36 cellular contexts compared by ENCODE assay signal in the genomic region with DNA sequence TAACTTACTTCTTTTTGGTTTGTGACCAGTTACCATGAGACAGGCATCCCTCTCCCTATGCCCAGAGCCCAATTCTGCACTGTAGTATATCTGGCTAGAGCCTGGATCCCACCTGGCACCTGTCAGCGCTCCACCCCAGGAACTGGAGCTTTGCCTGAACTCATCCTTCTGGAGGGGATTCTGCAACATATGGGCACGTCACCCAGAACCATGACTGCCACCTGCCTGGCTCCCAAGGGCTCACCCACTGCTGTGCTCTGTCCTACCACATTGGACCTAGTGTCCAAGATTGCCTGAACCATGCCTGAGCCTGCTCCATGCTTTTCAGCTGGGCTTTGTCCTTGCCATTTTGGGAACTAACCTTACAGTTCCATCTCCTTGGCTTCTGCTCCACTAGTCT. TPM values are rescaled to one million over a fixed set of nuclear protein-coding genes. Genes with fewer than 3 reads are reported as not detected.
"Had no signal": no experiment of that assay in that cellular context is flagged by ENCODE, and none has a peak within 500 bp of the region (broad histone marks: within the 10 kb centered on the region; RNA-seq: fewer than 3 reads in every experiment).

No MANE protein-coding gene starts in this region.

- H3K27ac Mint-ChIP-seq: activated B cell treated with CpG ODN at 0.5 μM for 24 hours; activated CD4-positive, alpha-beta memory T cell treated with anti-CD3 and anti-CD28 coated beads for 36 hours; activated CD4-positive, alpha-beta T cell treated with anti-CD3 and anti-CD28 coated beads, Interleukin-2, amount 10 ng/mL, durations not matched to agents 24 days and 14 days; activated CD8-positive, alpha-beta T cell treated with anti-CD3 and anti-CD28 coated beads for 36 hours; activated naive CD4-positive, alpha-beta T cell treated with anti-CD3 and anti-CD28 coated beads for 36 hours; activated naive CD4-positive, alpha-beta T cell treated with anti-CD3 and anti-CD28 coated beads, Interleukin-2, amount 50 U/mL, for 24 hours; activated naive CD8-positive, alpha-beta T cell; activated naive CD8-positive, alpha-beta T cell treated with anti-CD3 and anti-CD28 coated beads, Interleukin-2, amount 10 ng/mL, durations not matched to agents 7 days and 5 days; activated naive CD8-positive, alpha-beta T cell treated with anti-CD3 and anti-CD28 coated beads, Interleukin-2, amount 50 U/mL, for 24 hours; activated T-cell treated with anti-CD3 and anti-CD28 coated beads, Interleukin-2, amount 50 U/mL, for 72 hours; activated T-helper 1 cell treated with anti-CD3 and anti-CD28 coated beads, Interleukin-12 subunit alpha, Interleukin-12 subunit beta, Interleukin-2, Interleukin-4 antibody, amounts not matched to agents 30 ng/mL and 10 ng/mL and 1 ng/mL, durations not matched to agents 14 hours and 24 hours and 36 hours; activated T-helper 17 cell treated with anti-CD3 and anti-CD28 coated beads, Interleukin-2, amount 50 U/mL, for 72 hours; brain; T-cell; T-helper 2 cell treated with Interferon-gamma antibody and Interleukin-4, amounts not matched to agents 5 μg/mL and 100 μg/mL, for 36 hours had no signal

- H3K36me3 Mint-ChIP-seq: activated CD4-positive, alpha-beta memory T cell treated with anti-CD3 and anti-CD28 coated beads for 36 hours; activated naive CD4-positive, alpha-beta T cell treated with anti-CD3 and anti-CD28 coated beads, Interleukin-2, amount 50 U/mL, for 24 hours; activated naive CD8-positive, alpha-beta T cell; activated naive CD8-positive, alpha-beta T cell treated with anti-CD3 and anti-CD28 coated beads, Interleukin-2, amount 10 ng/mL, durations not matched to agents 7 days and 5 days; brain; T-cell had no signal

- H3K4me3 ChIP-seq: ascending aorta, cardiac muscle cell had no signal

- H3K27ac ChIP-seq: ascending aorta, cardiac muscle cell, VCaP had no signal

- H3K9me3 ChIP-seq: ascending aorta had no signal

- ATAC-seq: activated CD8-positive, alpha-beta T cell treated with anti-CD3 and anti-CD28 coated beads for 36 hours; activated naive CD8-positive, alpha-beta T cell treated with anti-CD3 and anti-CD28 coated beads, Interleukin-2, amount 50 U/mL, for 24 hours; activated T-cell treated with anti-CD3 and anti-CD28 coated beads, Interleukin-2, amount 50 U/mL, for 4 hours; activated T-cell treated with anti-CD3 and anti-CD28 coated beads, Interleukin-2, amount 50 U/mL, for 72 hours; activated T-helper 17 cell treated with anti-CD3 and anti-CD28 coated beads, Interleukin-2, amount 50 U/mL, for 72 hours; T-cell had no signal

- H3K4me1 ChIP-seq: ascending aorta had no signal

- H3K27me3 ChIP-seq: ascending aorta, cardiac muscle cell had no signal

- H3K4me3 Mint-ChIP-seq: activated B cell treated with CpG ODN at 0.5 μM for 24 hours; activated CD4-positive, alpha-beta memory T cell treated with anti-CD3 and anti-CD28 coated beads for 36 hours; activated CD4-positive, alpha-beta T cell treated with anti-CD3 and anti-CD28 coated beads, Interleukin-2, amount 10 ng/mL, durations not matched to agents 24 days and 14 days; activated CD8-positive, alpha-beta T cell treated with anti-CD3 and anti-CD28 coated beads for 36 hours; activated naive CD4-positive, alpha-beta T cell treated with anti-CD3 and anti-CD28 coated beads for 36 hours; activated naive CD4-positive, alpha-beta T cell treated with anti-CD3 and anti-CD28 coated beads, Interleukin-2, amount 50 U/mL, for 24 hours; activated naive CD8-positive, alpha-beta T cell; activated naive CD8-positive, alpha-beta T cell treated with anti-CD3 and anti-CD28 coated beads, Interleukin-2, amount 10 ng/mL, durations not matched to agents 7 days and 5 days; activated naive CD8-positive, alpha-beta T cell treated with anti-CD3 and anti-CD28 coated beads, Interleukin-2, amount 50 U/mL, for 24 hours; activated T-cell treated with anti-CD3 and anti-CD28 coated beads, Interleukin-2, amount 50 U/mL, for 4 hours; activated T-cell treated with anti-CD3 and anti-CD28 coated beads, Interleukin-2, amount 50 U/mL, for 72 hours; activated T-helper 1 cell treated with anti-CD3 and anti-CD28 coated beads, Interleukin-12 subunit alpha, Interleukin-12 subunit beta, Interleukin-2, Interleukin-4 antibody, amounts not matched to agents 30 ng/mL and 10 ng/mL and 1 ng/mL, durations not matched to agents 14 hours and 24 hours and 36 hours; activated T-helper 17 cell treated with anti-CD3 and anti-CD28 coated beads, Interleukin-2, amount 50 U/mL, for 72 hours; brain; central memory CD8-positive, alpha-beta T cell; T-cell; T-helper 2 cell treated with Interferon-gamma antibody and Interleukin-4, amounts not matched to agents 5 μg/mL and 100 μg/mL, for 36 hours had no signal

- H3K4me1 Mint-ChIP-seq: activated B cell treated with CpG ODN at 0.5 μM for 24 hours; activated CD4-positive, alpha-beta T cell treated with anti-CD3 and anti-CD28 coated beads, Interleukin-2, amount 10 ng/mL, durations not matched to agents 24 days and 14 days; activated naive CD4-positive, alpha-beta T cell treated with anti-CD3 and anti-CD28 coated beads, Interleukin-2, amount 50 U/mL, for 24 hours; activated naive CD8-positive, alpha-beta T cell treated with anti-CD3 and anti-CD28 coated beads, Interleukin-2, amount 10 ng/mL, durations not matched to agents 7 days and 5 days; activated naive CD8-positive, alpha-beta T cell treated with anti-CD3 and anti-CD28 coated beads, Interleukin-2, amount 50 U/mL, for 24 hours; activated T-helper 17 cell treated with anti-CD3 and anti-CD28 coated beads, Interleukin-2, amount 50 U/mL, for 72 hours; brain; central memory CD8-positive, alpha-beta T cell; T-cell had no signal

- H3K36me3 ChIP-seq: ascending aorta, cardiac muscle cell had no signal

- DNase-seq: activated B cell treated with CpG ODN at 0.5 μM for 24 hours; activated CD4-positive, alpha-beta memory T cell treated with anti-CD3 and anti-CD28 coated beads for 36 hours; activated CD4-positive, alpha-beta T cell treated with anti-CD3 and anti-CD28 coated beads for 4 hours; activated CD4-positive, alpha-beta T cell treated with anti-CD3 and anti-CD28 coated beads, Interleukin-2, amount 10 ng/mL, durations not matched to agents 24 days and 14 days; activated CD4-positive, alpha-beta T cell treated with anti-CD3 and anti-CD28 coated beads, Interleukin-2, amount 50 U/mL, for 1 hour; activated CD4-positive, alpha-beta T cell treated with anti-CD3 and anti-CD28 coated beads, Interleukin-2, amount 50 U/mL, for 4 hours; activated CD4-positive, CD25-positive, alpha-beta regulatory T cell treated with anti-CD3 and anti-CD28 coated beads, Interleukin-2, amount 50 U/mL, for 72 hours; activated CD8-positive, alpha-beta memory T cell treated with anti-CD3 and anti-CD28 coated beads, Interleukin-2, amount 50 U/mL, for 4 hours; activated CD8-positive, alpha-beta T cell treated with anti-CD3 and anti-CD28 coated beads for 36 hours; activated effector memory CD4-positive, alpha-beta T cell treated with anti-CD3 and anti-CD28 coated beads, Interleukin-2, amount 50 U/mL, for 16 hours; activated gamma-delta T cell treated with Interleukin-2 at 50 U/mL for 16 hours; activated naive CD4-positive, alpha-beta T cell; activated naive CD4-positive, alpha-beta T cell treated with anti-CD3 and anti-CD28 coated beads for 36 hours; activated naive CD8-positive, alpha-beta T cell treated with anti-CD3 and anti-CD28 coated beads, Interleukin-2, amount 10 ng/mL, durations not matched to agents 7 days and 5 days; activated naive CD8-positive, alpha-beta T cell treated with anti-CD3 and anti-CD28 coated beads, Interleukin-2, amount 50 U/mL, for 24 hours; activated T-cell treated with anti-CD3 and anti-CD28 coated beads for 4 hours; activated T-cell treated with anti-CD3 and anti-CD28 coated beads, Interleukin-2, amount 50 U/mL, for 1 hour; activated T-cell treated with anti-CD3 and anti-CD28 coated beads, Interleukin-2, amount 50 U/mL, for 4 hours; activated T-cell treated with anti-CD3 and anti-CD28 coated beads, Interleukin-2, amount 50 U/mL, for 72 hours; amygdala; anterior cingulate cortex; T-cell; T-helper 2 cell; T-helper 9 cell had no signal

- H3K27me3 Mint-ChIP-seq: activated CD4-positive, alpha-beta T cell treated with anti-CD3 and anti-CD28 coated beads, Interleukin-2, amount 10 ng/mL, durations not matched to agents 24 days and 14 days; brain had no signal

RNA-seq across cellular contexts. Expression of a gene that starts 21.1 kb away (rescaled TPM):
- total RNA-seq: activated B cell treated with CpG ODN at 0.5 μM for 24 hours; activated CD4-positive, alpha-beta memory T cell treated with anti-CD3 and anti-CD28 coated beads for 36 hours; activated CD4-positive, alpha-beta T cell treated with anti-CD3 and anti-CD28 coated beads, Interleukin-2, amount 10 ng/mL, durations not matched to agents 24 days and 14 days; activated CD8-positive, alpha-beta T cell treated with anti-CD3 and anti-CD28 coated beads for 36 hours; activated naive CD8-positive, alpha-beta T cell treated with anti-CD3 and anti-CD28 coated beads, Interleukin-2, amount 10 ng/mL, durations not matched to agents 7 days and 5 days; activated T-cell treated with anti-CD3 and anti-CD28 coated beads, Interleukin-2, amount 50 U/mL, for 4 hours; activated T-cell treated with anti-CD3 and anti-CD28 coated beads, Interleukin-2, amount 50 U/mL, for 72 hours; activated T-helper 1 cell treated with anti-CD3 and anti-CD28 coated beads, Interleukin-12 subunit alpha, Interleukin-12 subunit beta, Interleukin-2, Interleukin-4 antibody, amounts not matched to agents 30 ng/mL and 10 ng/mL and 1 ng/mL, durations not matched to agents 14 hours and 24 hours and 36 hours; activated T-helper 17 cell treated with anti-CD3 and anti-CD28 coated beads, Interleukin-2, amount 50 U/mL, for 72 hours; bronchial epithelial cell; T-cell; T-helper 1 cell treated with Interleukin-12 subunit alpha and Interleukin-12 subunit beta and Interleukin-4 antibody, amounts not matched to agents 30 ng/mL and 1 ng/mL, for 36 hours had no signal
